In the genomic region with DNA sequence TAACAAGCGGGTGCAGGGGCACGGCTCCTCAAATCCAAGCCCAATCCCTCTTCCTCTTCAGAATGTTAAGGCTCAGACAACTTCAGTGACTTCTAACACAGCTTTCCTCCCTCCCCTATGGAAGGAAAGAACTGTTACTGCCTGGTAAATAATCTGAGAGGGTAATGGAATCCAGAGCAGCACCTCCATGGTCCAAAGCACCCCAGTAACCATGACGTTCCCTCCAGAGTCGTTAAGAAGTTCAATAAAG, we compare ENCODE assay signal across 9 cellular contexts. TPM values are rescaled to one million over a fixed set of nuclear protein-coding genes. Genes with fewer than 3 reads are reported as not detected.
DNase-seq lines count a peak whose midpoint lies in the region; ATAC-seq, FAIRE-seq and TF ChIP-seq lines count a peak whose summit lies in the region.
"Had no signal": no experiment of that assay in that cellular context is flagged by ENCODE, and none has a peak within 500 bp of the region (broad histone marks: within the 10 kb centered on the region; RNA-seq: fewer than 3 reads in every experiment).

No MANE protein-coding gene starts in this region.

- no peak for FAIRE-seq in K562 (lab: Jason Lieb, UNC)

- intact Hi-C loops in K562 (cut with micrococcal nuclease) = no loop called here

- H3K9me3 ChIP-seq in K562 (replicated peaks; ENCODE audit: control insufficient read depth, insufficient read depth, low read depth, low read length) (no peaks in the 10 kb centered on the region), lung (ENCODE audit: control insufficient read depth in 2 of 2, insufficient read depth in 1 of 2, low read length in 1 of 2) (no peaks in the 10 kb centered on the region), upper lobe of left lung (no peaks in the 10 kb centered on the region)

- H4K20me1 ChIP-seq in K562 (replicated peaks; ENCODE audit: control insufficient read depth, insufficient read depth, low read length) = no peaks in the 10 kb centered on the region; the same call in 1 of the 2 replicates

- in situ Hi-C loops in K562 (cut with MboI) = no loop called here

- peak overlapping the region; percentile 94 for H3K27ac ChIP-seq in K562 (ENCODE audit: extremely low read depth, low read depth, low read length)
- peak overlapping the region; percentile 67 to 94 for H3K27ac ChIP-seq in lung (ENCODE audit: low read depth in 1 of 2, low read length in 1 of 2)
- H3K27ac ChIP-seq in upper lobe of left lung = peak overlapping the region; percentile 93 to 97 (median 94)

- peak overlapping the region; percentile 91 for H3K27ac Mint-ChIP-seq in activated naive CD4-positive, alpha-beta T cell treated with anti-CD3 and anti-CD28 coated beads, Interleukin-2, amount 10 ng/mL, durations not matched to agents 7 days and 5 days

- TF ChIP-seq POLR2A in K562 (conservative IDR thresholded peaks at IDR 0.05) (no peak), upper lobe of left lung (IDR thresholded peaks at IDR 0.05) (no peak)

- peaks cover 41% of the 10 kb centered on the region in 2 experiments for H3K4me1 ChIP-seq in K562 (replicated peaks in 1 of 2; ENCODE audit: control insufficient read depth in 2 of 2, insufficient read depth in 2 of 2, low read length in 2 of 2)
- peaks cover 15 to 32% of the 10 kb centered on the region in 2 donors for H3K4me1 ChIP-seq in lung (ENCODE audit: control insufficient read depth in 2 of 2, insufficient read depth in 2 of 2, low read length in 2 of 2)
- peaks cover 42 to 61% (median 47%) of the 10 kb centered on the region in 4 donors for H3K4me1 ChIP-seq in upper lobe of left lung

- H3K4me3 ChIP-seq in K562 = peak overlapping the region; percentile 83
- peak overlapping the region; percentile 60 for H3K4me3 ChIP-seq in lung
- H3K4me3 ChIP-seq in upper lobe of left lung = peak overlapping the region; percentile 68 to 97 (median 84)

- TF ChIP-seq EP300 in K562 (IDR thresholded peaks at IDR 0.05; ENCODE audit: low read length) (no peak), upper lobe of left lung (IDR thresholded peaks at IDR 0.05) (no peak)

- H3K36me3 ChIP-seq in K562 (ENCODE audit: control insufficient read depth, insufficient read depth, low read length) = peaks cover 40% of the 10 kb centered on the region
- peaks cover 0 to 3% of the 10 kb centered on the region in 2 donors for H3K36me3 ChIP-seq in lung (ENCODE audit: control insufficient read depth in 2 of 2, insufficient read depth in 2 of 2, low read length in 2 of 2)
- peaks cover 0 to 4% (median 0%) of the 10 kb centered on the region in 4 donors for H3K36me3 ChIP-seq in upper lobe of left lung

- H3K79me2 ChIP-seq in K562 (ENCODE audit: control insufficient read depth, insufficient read depth, low read length) = peaks cover 59% of the 10 kb centered on the region

- peak overlapping the region; percentile 67 for H2AFZ ChIP-seq in K562 (ENCODE audit: low read depth, low read length)

- POLR2A ChIA-PET in K562 (lab: Yijun Ruan, JAX) = interaction anchor here (0.6 to 2.7 kb wide), 4 partner anchors 10 to 337 kb away, joined by 3 to 14 read pairs (median 4); no protein-coding TSS in a partner anchor

- peaks cover 6% of the 10 kb centered on the region for H3K36me3 Mint-ChIP-seq in activated naive CD4-positive, alpha-beta T cell treated with anti-CD3 and anti-CD28 coated beads, Interleukin-2, amount 10 ng/mL, durations not matched to agents 7 days and 5 days

- CTCF ChIA-PET in activated naive CD4-positive, alpha-beta T cell treated with anti-CD3 and anti-CD28 coated beads, Interleukin-2, amount 10 ng/mL, durations not matched to agents 7 days and 5 days (lab: Charles Lee) = interaction anchor here (1.0 kb wide), 1 partner anchor 15 kb away, joined by 3 read pairs; no protein-coding TSS in a partner anchor
- CTCF ChIA-PET in K562 (lab: Yijun Ruan, JAX; ENCODE audit: low intra/inter-chr PET ratio) = no interaction called here

- no peak for DNase-seq in activated naive CD4-positive, alpha-beta T cell treated with anti-CD3 and anti-CD28 coated beads, Interleukin-2, amount 10 ng/mL, durations not matched to agents 7 days and 5 days
- no peak for DNase-seq in activated naive CD4-positive, alpha-beta T cell treated with anti-CD3 and anti-CD28 coated beads, Interleukin-2, amount 50 U/mL, for 16 hours
- DNase-seq in K562 (ENCODE audit: extremely low read depth in 1 of 4, low spot score in 3 of 4) (no peak), lung (ENCODE audit: low spot score) (no peak), upper lobe of left lung (no peak), RPMI8226 (no peak), NCI-H446 (lab: John Stamatoyannopoulos, UW) (no peak)

- WGBS in K562 (ENCODE audit: insufficient coverage, low coverage, missing lambda C conversion rate) = 0% methylated on average over 4 of the region's 4 CpGs
- WGBS in lung, 2 donors = 4 to 9% methylated on average over 4 of the region's 4 CpGs
- WGBS in upper lobe of left lung, 2 donors = 6 to 7% methylated on average over 4 of the region's 4 CpGs

- H3K27me3 ChIP-seq in K562 (ENCODE audit: control insufficient read depth in 2 of 2, insufficient read depth in 2 of 2, low read length in 2 of 2) = no peaks in the 10 kb centered on the region
- no peaks in the 10 kb centered on the region for H3K27me3 ChIP-seq in lung (ENCODE audit: control insufficient read depth, insufficient read depth)
- H3K27me3 ChIP-seq in upper lobe of left lung = no peaks in the 10 kb centered on the region

- peaks cover 57% of the 10 kb centered on the region for H3K4me1 Mint-ChIP-seq in activated naive CD4-positive, alpha-beta T cell treated with anti-CD3 and anti-CD28 coated beads, Interleukin-2, amount 10 ng/mL, durations not matched to agents 7 days and 5 days

- H3K9me3 Mint-ChIP-seq in activated naive CD4-positive, alpha-beta T cell treated with anti-CD3 and anti-CD28 coated beads, Interleukin-2, amount 10 ng/mL, durations not matched to agents 7 days and 5 days = no peaks in the 10 kb centered on the region

- no peak for TF ChIP-seq RAD21 in K562 (CRISPR knock-in tag; conservative IDR thresholded peaks at IDR 0.05 in 1 of 2, IDR thresholded peaks at IDR 0.05 in 1 of 2)

- H3K4me3 Mint-ChIP-seq in activated naive CD4-positive, alpha-beta T cell treated with anti-CD3 and anti-CD28 coated beads, Interleukin-2, amount 10 ng/mL, durations not matched to agents 7 days and 5 days = peak overlapping the region; percentile 84

- peak overlapping the region; percentile 99 for H3K4me2 ChIP-seq in K562 (ENCODE audit: insufficient read depth, low read length)

- no peaks in the 10 kb centered on the region for H3K27me3 Mint-ChIP-seq in activated naive CD4-positive, alpha-beta T cell treated with anti-CD3 and anti-CD28 coated beads, Interleukin-2, amount 10 ng/mL, durations not matched to agents 7 days and 5 days

- no peak for TF ChIP-seq CTCF in K562 (IDR thresholded peaks at IDR 0.05 in 2 of 3, conservative IDR thresholded peaks at IDR 0.05 in 1 of 3; ENCODE audit: insufficient read depth in 2 of 3, low read depth in 1 of 3, low read length in 3 of 3)
- no peak for TF ChIP-seq CTCF in lung (IDR thresholded peaks at IDR 0.05; ENCODE audit: control extremely low read depth, extremely low read depth)
- TF ChIP-seq CTCF in upper lobe of left lung (IDR thresholded peaks at IDR 0.05) = no peak

- BruUV-seq in K562 (replicated peaks; lab: Mats Ljungman, UMichigan) = TSS peak; percentile 70

- peak overlapping the region; percentile 91 to 94 for H3K9ac ChIP-seq in K562 (ENCODE audit: insufficient read depth in 1 of 2, low read depth in 2 of 2, low read length in 2 of 2)

- no peak for ATAC-seq in K562
- ATAC-seq in lung (ENCODE audit: insufficient read depth, low FRiP score) = no peak
- no peak for ATAC-seq in upper lobe of left lung (ENCODE audit: low FRiP score in 2 of 2)
- ATAC-seq in GM19397 (IDR thresholded peaks at IDR 0.05; ENCODE audit: unreplicated experiment) = no peak

- H3K9me1 ChIP-seq in K562 (ENCODE audit: control insufficient read depth, insufficient read depth, low read length) = no peaks in the 10 kb centered on the region

RNA-seq across cellular contexts. Expression of gene AKT2, which starts 1.0 kb away (rescaled TPM):
- total RNA-seq in K562 (2011; cell fraction: chromatin; rRNA removed; ENCODE audit: low replicate concordance) = 290 and 653 TPM in 2 replicates
- total RNA-seq in K562 (2011; cell fraction: nucleolus; rRNA removed) = 340 and 358 TPM in 2 replicates
- total RNA-seq in K562 (2011; cell fraction: nucleoplasm; rRNA removed) = 338 and 343 TPM in 2 replicates
- total RNA-seq in K562 (2014; rRNA removed) (61.1 and 83.7 TPM in 2 replicates), K562 (2014; rRNA removed; fragmentation: Illumina TruSeq; extraction: Trizol) (44.7 and 55.7 TPM in 2 replicates), K562 (2015; rRNA removed; fragmentation: Illumina TruSeq; extraction: Trizol) (67.4 and 67.7 TPM in 2 replicates), K562 (2021) (120 and 127 TPM in 2 replicates), lung (100 to 1,000 TPM; 117 to 138 TPM), upper lobe of left lung (100 to 1,000 TPM in 4 of 6 donors, 10 to 100 TPM in 2; 59.7 to 164 (median 105) TPM)
- polyA plus RNA-seq in K562 (2011; rRNA removed) (90.8 and 133 TPM in 2 replicates), K562 (2014; fragmentation: Illumina TruSeq; extraction: Trizol) (108 and 132 TPM in 2 replicates), K562 (2014; fragmentation: Nextera tagmentation; extraction: Ambion mirVana) (1 to 10 TPM; 1.1 TPM), K562 (2014; rRNA removed) (85.4 and 108 TPM in 2 replicates), lung (10 to 100 TPM; 62.3 to 69.7 TPM)
- polyA plus RNA-seq in K562 (2011; cell fraction: cytosol; rRNA removed) = 112 and 119 TPM in 2 replicates
- 493 and 545 TPM in 2 replicates for polyA plus RNA-seq in K562 (2011; cell fraction: nucleus; rRNA removed)
- 76.0 and 79.7 TPM in 2 replicates for polyA plus RNA-seq in K562 (2012)
- polyA minus RNA-seq in K562 (2011; rRNA and poly(A)+ RNA removed) = 47.0 and 54.6 TPM in 2 replicates
- polyA minus RNA-seq in K562 (2011; cell fraction: cytosol; rRNA and poly(A)+ RNA removed) = 48.0 and 50.7 TPM in 2 replicates
- polyA minus RNA-seq in K562 (2011; cell fraction: nucleus; rRNA and poly(A)+ RNA removed) = 66.6 and 101 TPM in 2 replicates

RNA-seq across cellular contexts. Expression of gene CCNP, which starts 57.7 kb away (rescaled TPM):
- 0.21 TPM in 1 of 2 replicates, not detected in the other for total RNA-seq in K562 (2011; cell fraction: chromatin; rRNA removed; ENCODE audit: low replicate concordance)
- not detected in 2 replicates for total RNA-seq in K562 (2011; cell fraction: nucleolus; rRNA removed)
- total RNA-seq in K562 (2011; cell fraction: nucleoplasm; rRNA removed) = not detected in 2 replicates
- total RNA-seq in K562 (2014; rRNA removed) (0.08 TPM in 1 of 2 replicates, not detected in the other), K562 (2014; rRNA removed; fragmentation: Illumina TruSeq; extraction: Trizol) (not detected in 2 replicates), K562 (2015; rRNA removed; fragmentation: Illumina TruSeq; extraction: Trizol) (not detected in 2 replicates), K562 (2021) (not detected in 2 replicates), lung (under 1 TPM; 0.52 to 0.68 TPM), upper lobe of left lung (under 1 TPM in 3 of 6 donors, not detected in 3; 0.31 to 1.00 (median 0.79) TPM)
- polyA plus RNA-seq in K562 (2011; rRNA removed) (0.04 TPM in 1 of 2 replicates, not detected in the other), K562 (2014; fragmentation: Illumina TruSeq; extraction: Trizol) (not detected in 2 replicates), K562 (2014; fragmentation: Nextera tagmentation; extraction: Ambion mirVana) (not detected), K562 (2014; rRNA removed) (0.19 and 0.32 TPM in 2 replicates), lung (under 1 TPM; 0.07 to 0.28 TPM)
- 0.03 and 0.21 TPM in 2 replicates for polyA plus RNA-seq in K562 (2011; cell fraction: cytosol; rRNA removed)
- 0.09 and 0.24 TPM in 2 replicates for polyA plus RNA-seq in K562 (2011; cell fraction: nucleus; rRNA removed)
- polyA plus RNA-seq in K562 (2012) = 0.14 TPM in 1 of 2 replicates, not detected in the other
- not detected in 2 replicates for polyA minus RNA-seq in K562 (2011; rRNA and poly(A)+ RNA removed)
- not detected in 2 replicates for polyA minus RNA-seq in K562 (2011; cell fraction: cytosol; rRNA and poly(A)+ RNA removed)
- polyA minus RNA-seq in K562 (2011; cell fraction: nucleus; rRNA and poly(A)+ RNA removed) = not detected in 2 replicates
- total RNA-seq: Daoy had no signal
